In genomic region chr19:55781112-55781511, GRCh38 we compare ENCODE assay signal across 32 cellular contexts. TPM values are rescaled to one million over a fixed set of nuclear protein-coding genes. Genes with fewer than 3 reads are reported as not detected.
"Had no signal": no experiment of that assay in that cellular context is flagged by ENCODE, and none has a peak within 500 bp of the region (broad histone marks: within the 10 kb centered on the region; RNA-seq: fewer than 3 reads in every experiment).

No MANE protein-coding gene starts in this region.

- H3K27me3 ChIP-seq: testis, thyroid gland, tibial artery, tibial nerve, transverse colon, upper lobe of left lung, uterus, vagina had no signal

- H3K27me3 Mint-ChIP-seq: type B pancreatic cell had no signal

- H3K4me1 Mint-ChIP-seq: stimulated activated effector memory CD8-positive, alpha-beta T cell treated with anti-CD3 and anti-CD28 coated beads, Interleukin-12 subunit alpha, Interleukin-12 subunit beta, amount 100 ng/mL, for 72 hours; stimulated activated memory B cell treated with anti-CD40 and anti-IgM and Interleukin-4, amounts not matched to agents 10 μg/mL and 1 μg/mL and 100 μg/mL, for 72 hours; stimulated activated naive B cell treated with anti-CD40 and anti-IgM and Interleukin-4, amounts not matched to agents 10 μg/mL and 1 μg/mL and 100 μg/mL, for 72 hours; stimulated activated naive CD8-positive, alpha-beta T cell treated with anti-CD3 and anti-CD28 coated beads, Interleukin-15, amount 100 ng/mL, for 72 hours had no signal

- H3K36me3 Mint-ChIP-seq: stimulated activated effector memory CD8-positive, alpha-beta T cell treated with anti-CD3 and anti-CD28 coated beads, Interleukin-12 subunit alpha, Interleukin-12 subunit beta, amount 100 ng/mL, for 72 hours; stimulated activated memory B cell treated with anti-CD40 and anti-IgM and Interleukin-4, amounts not matched to agents 10 μg/mL and 1 μg/mL and 100 μg/mL, for 72 hours; stimulated activated naive B cell treated with anti-CD40 and anti-IgM and Interleukin-4, amounts not matched to agents 10 μg/mL and 1 μg/mL and 100 μg/mL, for 72 hours; type B pancreatic cell had no signal

- DNase-seq: stimulated activated CD4-positive, alpha-beta T cell treated with anti-CD3 and anti-CD28 coated beads, Interleukin-2, amount 100 ng/mL, for 48 hours; stimulated activated CD4-positive, alpha-beta T cell treated with anti-CD3 and anti-CD28 coated beads, Interleukin-4, amount 100 ng/mL, for 1 hour; stimulated activated CD4-positive, alpha-beta T cell treated with anti-CD3 and anti-CD28 coated beads, Interleukin-4, amount 100 ng/mL, for 24 hours; stimulated activated CD4-positive, alpha-beta T cell treated with anti-CD3 and anti-CD28 coated beads, Interleukin-4, amount 100 ng/mL, for 4 hours; stimulated activated CD8-positive, alpha-beta memory T cell treated with anti-CD3 and anti-CD28 coated beads, Interleukin-4, amount 100 ng/mL, for 48 hours; stimulated activated naive B cell treated with anti-CD40 and anti-IgM and Interleukin-4, amounts not matched to agents 10 μg/mL and 1 μg/mL and 100 μg/mL, for 72 hours; stimulated activated naive CD4-positive, alpha-beta T cell; stimulated activated naive CD4-positive, alpha-beta T cell treated with Interleukin-2 at 50 U/mL for 16 hours; stimulated activated naive CD8-positive, alpha-beta T cell treated with anti-CD3 and anti-CD28 coated beads, Interleukin-15, amount 100 ng/mL, for 72 hours; stimulated activated naive CD8-positive, alpha-beta T cell treated with anti-CD3 and anti-CD28 coated beads, Interleukin-15, Interleukin-2, amounts not matched to agents 100 U/mL and 50 U/mL, for 24 hours; stomach; substantia nigra; testis; thyroid gland; tibial artery; transverse colon; upper lobe of left lung; upper lobe of right lung; uterus had no signal

- H3K9me3 ChIP-seq: stomach, suprapubic skin, testis, thoracic aorta, thyroid gland, tibial artery, transverse colon, upper lobe of left lung, upper lobe of right lung, uterus, vagina had no signal

- ATAC-seq: stimulated activated effector memory CD8-positive, alpha-beta T cell treated with anti-CD3 and anti-CD28 coated beads, Interleukin-12 subunit alpha, Interleukin-12 subunit beta, amount 100 ng/mL, for 72 hours; stimulated activated memory B cell treated with anti-CD40 and anti-IgM and Interleukin-4, amounts not matched to agents 10 μg/mL and 1 μg/mL and 100 μg/mL, for 72 hours; stimulated activated naive B cell treated with anti-CD40 and anti-IgM and Interleukin-4, amounts not matched to agents 10 μg/mL and 1 μg/mL and 100 μg/mL, for 72 hours; stimulated activated naive CD8-positive, alpha-beta T cell treated with anti-CD3 and anti-CD28 coated beads, Interleukin-15, amount 100 ng/mL, for 72 hours; stimulated activated naive CD8-positive, alpha-beta T cell treated with anti-CD3 and anti-CD28 coated beads, Interleukin-15, Interleukin-2, amounts not matched to agents 100 U/mL and 50 U/mL, for 24 hours; upper lobe of right lung had no signal

- FAIRE-seq: urothelium cell line had no signal

- H3K4me3 ChIP-seq: stomach, suprapubic skin, testis, thoracic aorta, thyroid gland, tibial artery, tibial nerve, upper lobe of left lung, upper lobe of right lung, uterus, vagina had no signal

- H3K27ac Mint-ChIP-seq: stimulated activated effector memory CD8-positive, alpha-beta T cell treated with anti-CD3 and anti-CD28 coated beads, Interleukin-12 subunit alpha, Interleukin-12 subunit beta, amount 100 ng/mL, for 72 hours; stimulated activated memory B cell treated with anti-CD40 and anti-IgM and Interleukin-4, amounts not matched to agents 10 μg/mL and 1 μg/mL and 100 μg/mL, for 72 hours; stimulated activated naive B cell treated with anti-CD40 and anti-IgM and Interleukin-4, amounts not matched to agents 10 μg/mL and 1 μg/mL and 100 μg/mL, for 72 hours; stimulated activated naive CD8-positive, alpha-beta T cell treated with anti-CD3 and anti-CD28 coated beads, Interleukin-15, amount 100 ng/mL, for 72 hours; stimulated activated naive CD8-positive, alpha-beta T cell treated with anti-CD3 and anti-CD28 coated beads, Interleukin-15, Interleukin-2, amounts not matched to agents 100 ng/mL and 50 ng/mL, for 24 hours; type B pancreatic cell had no signal

- H3K9me3 Mint-ChIP-seq: stimulated activated naive B cell treated with anti-CD40 and anti-IgM and Interleukin-4, amounts not matched to agents 10 μg/mL and 1 μg/mL and 100 μg/mL, for 72 hours; stimulated activated naive CD8-positive, alpha-beta T cell treated with anti-CD3 and anti-CD28 coated beads, Interleukin-15, amount 100 ng/mL, for 72 hours; stimulated activated naive CD8-positive, alpha-beta T cell treated with anti-CD3 and anti-CD28 coated beads, Interleukin-15, Interleukin-2, amounts not matched to agents 100 ng/mL and 50 ng/mL, for 24 hours; type B pancreatic cell had no signal

- H3K4me3 Mint-ChIP-seq: stimulated activated effector memory CD8-positive, alpha-beta T cell treated with anti-CD3 and anti-CD28 coated beads, Interleukin-12 subunit alpha, Interleukin-12 subunit beta, amount 100 ng/mL, for 72 hours; stimulated activated memory B cell treated with anti-CD40 and anti-IgM and Interleukin-4, amounts not matched to agents 10 μg/mL and 1 μg/mL and 100 μg/mL, for 72 hours; stimulated activated naive B cell treated with anti-CD40 and anti-IgM and Interleukin-4, amounts not matched to agents 10 μg/mL and 1 μg/mL and 100 μg/mL, for 72 hours; stimulated activated naive CD8-positive, alpha-beta T cell treated with anti-CD3 and anti-CD28 coated beads, Interleukin-15, amount 100 ng/mL, for 72 hours; stimulated activated naive CD8-positive, alpha-beta T cell treated with anti-CD3 and anti-CD28 coated beads, Interleukin-15, Interleukin-2, amounts not matched to agents 100 ng/mL and 50 ng/mL, for 24 hours; type B pancreatic cell had no signal

- H3K27ac ChIP-seq: stomach, suprapubic skin, testis, thoracic aorta, thyroid gland, tibial artery, tibial nerve, transverse colon, upper lobe of left lung, upper lobe of right lung, uterus, vagina had no signal

- H3K36me3 ChIP-seq: stomach, suprapubic skin, thoracic aorta, thyroid gland, tibial artery, tibial nerve, transverse colon, upper lobe of left lung, upper lobe of right lung, uterus, vagina had no signal

- H3K4me1 ChIP-seq: stomach, suprapubic skin, testis, thyroid gland, tibial artery, tibial nerve, transverse colon, upper lobe of left lung, upper lobe of right lung, uterus, vagina had no signal

RNA-seq across cellular contexts. Expression of gene RFPL4AL1, which starts 12.2 kb away (rescaled TPM):
- total RNA-seq: stomach, subcutaneous adipose tissue, suprapubic skin, temporal lobe, testis, thoracic aorta, tibial nerve, transverse colon, upper lobe of left lung, upper lobe of right lung, ureter, urinary bladder, uterus, vagina had no signal
- polyA plus RNA-seq: stomach, urinary bladder had no signal

RNA-seq across cellular contexts. Expression of gene RFPL4A, which starts 22.2 kb away (rescaled TPM):
- total RNA-seq: subcutaneous adipose tissue, suprapubic skin, temporal lobe, thoracic aorta, thyroid gland, transverse colon, upper lobe of left lung, upper lobe of right lung, ureter, uterus, vagina had no signal
- polyA plus RNA-seq: stomach, urinary bladder had no signal

RNA-seq across cellular contexts. Expression of gene NLRP9, which starts 42.9 kb away (rescaled TPM):
- total RNA-seq: stomach, subcutaneous adipose tissue, suprapubic skin, temporal lobe, thoracic aorta, thyroid gland, tibial nerve, transverse colon, upper lobe of left lung, upper lobe of right lung, ureter, urinary bladder, vagina had no signal
- polyA plus RNA-seq: stomach, urinary bladder had no signal

RNA-seq across cellular contexts. Expression of gene NLRP11, which starts 50.7 kb away (rescaled TPM):
- total RNA-seq: stomach, subcutaneous adipose tissue, temporal lobe, thoracic aorta, thyroid gland, tibial nerve, transverse colon, upper lobe of left lung, upper lobe of right lung, ureter, urinary bladder, vagina had no signal
- polyA plus RNA-seq: urinary bladder had no signal

RNA-seq across cellular contexts. Expression of gene NLRP4, which starts 55.2 kb away (rescaled TPM):
- total RNA-seq: stomach, subcutaneous adipose tissue, suprapubic skin, temporal lobe, thoracic aorta, thyroid gland, tibial nerve, transverse colon, upper lobe of left lung, upper lobe of right lung, ureter, urinary bladder, vagina had no signal
- polyA plus RNA-seq: urinary bladder had no signal
